In the genomic region with DNA sequence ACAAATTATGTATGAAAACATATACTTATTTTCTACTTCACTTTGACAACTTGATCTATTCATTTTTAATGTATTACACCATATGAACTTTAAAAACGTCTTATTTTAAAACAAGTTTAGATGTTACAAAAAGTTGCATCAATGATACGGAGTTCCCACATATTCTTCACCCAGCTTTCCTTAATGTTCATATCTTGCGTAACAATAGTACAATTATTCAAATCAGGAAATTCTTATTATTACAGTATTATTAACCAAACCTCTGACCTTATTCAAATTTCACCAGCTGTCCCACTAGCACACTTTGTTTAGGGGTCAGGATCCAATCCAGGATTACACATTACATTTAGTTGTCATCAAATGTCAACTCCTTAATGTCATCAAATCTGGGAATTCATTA, we compare ENCODE assay signal across 28 cellular contexts.
"Had no signal": no experiment of that assay in that cellular context is flagged by ENCODE, and none has a peak within 500 bp of the region (broad histone marks: within the 10 kb centered on the region; RNA-seq: fewer than 3 reads in every experiment).

No MANE protein-coding gene starts in this region.

- H3K27me3 ChIP-seq: stomach, suprapubic skin, testis, thyroid gland, tibial artery, tibial nerve, transverse colon, upper lobe of left lung, upper lobe of right lung, uterus, vagina had no signal

- H3K27ac Mint-ChIP-seq: stimulated activated effector memory CD8-positive, alpha-beta T cell treated with anti-CD3 and anti-CD28 coated beads, Interleukin-12 subunit alpha, Interleukin-12 subunit beta, amount 100 ng/mL, for 72 hours; stimulated activated naive B cell treated with anti-CD40 and anti-IgM and Interleukin-4, amounts not matched to agents 10 μg/mL and 1 μg/mL and 100 μg/mL, for 72 hours; stimulated activated naive CD8-positive, alpha-beta T cell treated with anti-CD3 and anti-CD28 coated beads, Interleukin-15, amount 100 ng/mL, for 72 hours; stimulated activated naive CD8-positive, alpha-beta T cell treated with anti-CD3 and anti-CD28 coated beads, Interleukin-15, Interleukin-2, amounts not matched to agents 100 ng/mL and 50 ng/mL, for 24 hours; type B pancreatic cell had no signal

- ATAC-seq: stimulated activated effector memory CD8-positive, alpha-beta T cell treated with anti-CD3 and anti-CD28 coated beads, Interleukin-12 subunit alpha, Interleukin-12 subunit beta, amount 100 ng/mL, for 72 hours; stimulated activated naive B cell treated with anti-CD40 and anti-IgM and Interleukin-4, amounts not matched to agents 10 μg/mL and 1 μg/mL and 100 μg/mL, for 72 hours; stimulated activated naive CD8-positive, alpha-beta T cell treated with anti-CD3 and anti-CD28 coated beads, Interleukin-15, amount 100 ng/mL, for 72 hours; stimulated activated naive CD8-positive, alpha-beta T cell treated with anti-CD3 and anti-CD28 coated beads, Interleukin-15, Interleukin-2, amounts not matched to agents 100 U/mL and 50 U/mL, for 24 hours; upper lobe of right lung had no signal

- H3K4me3 Mint-ChIP-seq: stimulated activated effector memory CD8-positive, alpha-beta T cell treated with anti-CD3 and anti-CD28 coated beads, Interleukin-12 subunit alpha, Interleukin-12 subunit beta, amount 100 ng/mL, for 72 hours; stimulated activated naive B cell treated with anti-CD40 and anti-IgM and Interleukin-4, amounts not matched to agents 10 μg/mL and 1 μg/mL and 100 μg/mL, for 72 hours; stimulated activated naive CD8-positive, alpha-beta T cell treated with anti-CD3 and anti-CD28 coated beads, Interleukin-15, amount 100 ng/mL, for 72 hours; stimulated activated naive CD8-positive, alpha-beta T cell treated with anti-CD3 and anti-CD28 coated beads, Interleukin-15, Interleukin-2, amounts not matched to agents 100 ng/mL and 50 ng/mL, for 24 hours; type B pancreatic cell had no signal

- H3K4me3 ChIP-seq: stomach, suprapubic skin, testis, thoracic aorta, thyroid gland, tibial artery, tibial nerve, transverse colon, upper lobe of left lung, upper lobe of right lung, uterus, vagina had no signal

- FAIRE-seq: urothelium cell line had no signal

- H3K27me3 Mint-ChIP-seq: stimulated activated naive B cell treated with anti-CD40 and anti-IgM and Interleukin-4, amounts not matched to agents 10 μg/mL and 1 μg/mL and 100 μg/mL, for 72 hours; stimulated activated naive CD8-positive, alpha-beta T cell treated with anti-CD3 and anti-CD28 coated beads, Interleukin-15, amount 100 ng/mL, for 72 hours; stimulated activated naive CD8-positive, alpha-beta T cell treated with anti-CD3 and anti-CD28 coated beads, Interleukin-15, Interleukin-2, amounts not matched to agents 100 ng/mL and 50 ng/mL, for 24 hours; type B pancreatic cell had no signal

- H3K9me3 ChIP-seq: stomach, suprapubic skin, testis, thoracic aorta, thyroid gland, tibial artery, tibial nerve, transverse colon, upper lobe of left lung, upper lobe of right lung, uterus, vagina had no signal

- H3K36me3 ChIP-seq: uterus had no signal

- H3K9me3 Mint-ChIP-seq: stimulated activated effector memory CD8-positive, alpha-beta T cell treated with anti-CD3 and anti-CD28 coated beads, Interleukin-12 subunit alpha, Interleukin-12 subunit beta, amount 100 ng/mL, for 72 hours; stimulated activated naive B cell treated with anti-CD40 and anti-IgM and Interleukin-4, amounts not matched to agents 10 μg/mL and 1 μg/mL and 100 μg/mL, for 72 hours; stimulated activated naive CD8-positive, alpha-beta T cell treated with anti-CD3 and anti-CD28 coated beads, Interleukin-15, amount 100 ng/mL, for 72 hours; stimulated activated naive CD8-positive, alpha-beta T cell treated with anti-CD3 and anti-CD28 coated beads, Interleukin-15, Interleukin-2, amounts not matched to agents 100 ng/mL and 50 ng/mL, for 24 hours; type B pancreatic cell had no signal

- H3K4me1 ChIP-seq: stomach, suprapubic skin, testis, thyroid gland, tibial artery, tibial nerve, transverse colon, upper lobe of left lung, upper lobe of right lung, uterus, vagina had no signal

- DNase-seq: stimulated activated CD4-positive, alpha-beta T cell treated with anti-CD3 and anti-CD28 coated beads, Interleukin-2, amount 100 ng/mL, for 48 hours; stimulated activated CD4-positive, alpha-beta T cell treated with anti-CD3 and anti-CD28 coated beads, Interleukin-4, amount 100 ng/mL, for 1 hour; stimulated activated CD4-positive, alpha-beta T cell treated with anti-CD3 and anti-CD28 coated beads, Interleukin-4, amount 100 ng/mL, for 24 hours; stimulated activated CD4-positive, alpha-beta T cell treated with anti-CD3 and anti-CD28 coated beads, Interleukin-4, amount 100 ng/mL, for 4 hours; stimulated activated CD8-positive, alpha-beta memory T cell treated with anti-CD3 and anti-CD28 coated beads, Interleukin-4, amount 100 ng/mL, for 48 hours; stimulated activated naive B cell treated with anti-CD40 and anti-IgM and Interleukin-4, amounts not matched to agents 10 μg/mL and 1 μg/mL and 100 μg/mL, for 72 hours; stimulated activated naive CD4-positive, alpha-beta T cell; stimulated activated naive CD4-positive, alpha-beta T cell treated with Interleukin-2 at 50 U/mL for 16 hours; stimulated activated naive CD8-positive, alpha-beta T cell treated with anti-CD3 and anti-CD28 coated beads, Interleukin-15, amount 100 ng/mL, for 72 hours; stimulated activated naive CD8-positive, alpha-beta T cell treated with anti-CD3 and anti-CD28 coated beads, Interleukin-15, Interleukin-2, amounts not matched to agents 100 U/mL and 50 U/mL, for 24 hours; stomach; substantia nigra; testis; thyroid gland; tibial artery; transverse colon; trophoblast cell; upper lobe of left lung; upper lobe of right lung; uterus had no signal

- H3K27ac ChIP-seq: stomach, suprapubic skin, testis, thoracic aorta, thyroid gland, tibial artery, tibial nerve, transverse colon, upper lobe of left lung, upper lobe of right lung, uterus, vagina had no signal

- H3K4me1 Mint-ChIP-seq: stimulated activated effector memory CD8-positive, alpha-beta T cell treated with anti-CD3 and anti-CD28 coated beads, Interleukin-12 subunit alpha, Interleukin-12 subunit beta, amount 100 ng/mL, for 72 hours; stimulated activated naive B cell treated with anti-CD40 and anti-IgM and Interleukin-4, amounts not matched to agents 10 μg/mL and 1 μg/mL and 100 μg/mL, for 72 hours; stimulated activated naive CD8-positive, alpha-beta T cell treated with anti-CD3 and anti-CD28 coated beads, Interleukin-15, amount 100 ng/mL, for 72 hours had no signal
